ENCODE assay signal across 8 cellular contexts in genomic region chr10:121926669-121927360, GRCh38. TPM values are rescaled to one million over a fixed set of nuclear protein-coding genes. Genes with fewer than 3 reads are reported as not detected.
DNase-seq lines count a peak whose midpoint lies in the region; ATAC-seq, FAIRE-seq and TF ChIP-seq lines count a peak whose summit lies in the region.

No MANE protein-coding gene starts in this region.

- H3K27me3 ChIP-seq in MG63 (no peaks in the 10 kb centered on the region), keratinocyte (ENCODE audit: control insufficient read depth, extremely low read depth, insufficient read depth, low read length) (no peaks in the 10 kb centered on the region)

- peaks cover 21% of the 10 kb centered on the region for H3K4me1 ChIP-seq in keratinocyte (ENCODE audit: control insufficient read depth, extremely low read depth, insufficient read depth, low read length)

- H3K79me2 ChIP-seq in keratinocyte (ENCODE audit: control insufficient read depth, insufficient read depth, low read length): peaks cover 28% of the 10 kb centered on the region

- H3K27ac Mint-ChIP-seq in stimulated activated naive B cell treated with anti-CD40 and anti-IgM and Interleukin-4, amounts not matched to agents 10 μg/mL and 1 μg/mL and 100 μg/mL, for 72 hours: peak overlapping the region; percentile 80

- peak overlapping the region; percentile 96 for H3K9ac ChIP-seq in keratinocyte (ENCODE audit: control insufficient read depth, extremely low read depth, insufficient read depth, low read length)

- dilution Hi-C loops in keratinocyte (cut with MboI; ENCODE audit: extremely low pct_ligation_motif_present, low sequenced_read_pairs): no loop called here

- peaks cover 7% of the 10 kb centered on the region for H3K36me3 ChIP-seq in MG63
- peaks cover 0 to 4% of the 10 kb centered on the region in 2 experiments for H3K36me3 ChIP-seq in keratinocyte (ENCODE audit: control insufficient read depth in 2 of 2, extremely low read depth in 1 of 2, insufficient read depth in 2 of 2, low read length in 2 of 2)

- no peaks in the 10 kb centered on the region for H4K20me1 ChIP-seq in keratinocyte (ENCODE audit: control insufficient read depth, extremely low read depth, insufficient read depth, low read length)

- H3K36me3 Mint-ChIP-seq in stimulated activated naive B cell treated with anti-CD40 and anti-IgM and Interleukin-4, amounts not matched to agents 10 μg/mL and 1 μg/mL and 100 μg/mL, for 72 hours: peaks cover 8% of the 10 kb centered on the region in 2 donors

- peak; percentile 7 for ATAC-seq in GM21423 (IDR thresholded peaks at IDR 0.05; ENCODE audit: unreplicated experiment)
- ATAC-seq in stimulated activated naive B cell treated with anti-CD40 and anti-IgM and Interleukin-4, amounts not matched to agents 10 μg/mL and 1 μg/mL and 100 μg/mL, for 72 hours (replicated peaks): no peak
- no peak for ATAC-seq in HG03565 (IDR thresholded peaks at IDR 0.05; ENCODE audit: unreplicated experiment)

- peak overlapping the region; percentile 80 for H3K4me2 ChIP-seq in keratinocyte (ENCODE audit: control insufficient read depth, extremely low read depth, insufficient read depth, low read depth, low read length)

- in situ Hi-C loops in astrocyte of the spinal cord (cut with HindIII; ENCODE audit: low sequenced_read_pairs): no loop called here

- peak overlapping the region; percentile 94 for H3K27ac ChIP-seq in keratinocyte (ENCODE audit: control insufficient read depth, insufficient read depth, low read length)

- H3K4me1 Mint-ChIP-seq in stimulated activated naive B cell treated with anti-CD40 and anti-IgM and Interleukin-4, amounts not matched to agents 10 μg/mL and 1 μg/mL and 100 μg/mL, for 72 hours: peaks cover 12 to 29% of the 10 kb centered on the region in 2 donors

- no peaks in the 10 kb centered on the region for H3K27me3 Mint-ChIP-seq in stimulated activated naive B cell treated with anti-CD40 and anti-IgM and Interleukin-4, amounts not matched to agents 10 μg/mL and 1 μg/mL and 100 μg/mL, for 72 hours

- no peaks in the 10 kb centered on the region for H3K9me3 ChIP-seq in MG63
- no peaks in the 10 kb centered on the region for H3K9me3 ChIP-seq in keratinocyte (ENCODE audit: control insufficient read depth, low read depth, low read length)

- TF ChIP-seq CTCF in astrocyte of the spinal cord (IDR thresholded peaks at IDR 0.05; ENCODE audit: low read depth, low read length): no peak
- TF ChIP-seq CTCF in keratinocyte (optimal IDR thresholded peaks at IDR 0.05 in 1 of 3, IDR thresholded peaks at IDR 0.05 in 1 of 3, conservative IDR thresholded peaks at IDR 0.05 in 1 of 3; ENCODE audit: extremely low read depth in 1 of 3, insufficient read depth in 2 of 3, low read length in 3 of 3): no peak

- H3K9me1 ChIP-seq in keratinocyte (ENCODE audit: control insufficient read depth, extremely low read depth, insufficient read depth, low read length): no peaks in the 10 kb centered on the region

- no peaks in the 10 kb centered on the region for H3K9me3 Mint-ChIP-seq in stimulated activated naive B cell treated with anti-CD40 and anti-IgM and Interleukin-4, amounts not matched to agents 10 μg/mL and 1 μg/mL and 100 μg/mL, for 72 hours

- no peak for FAIRE-seq in keratinocyte (lab: Jason Lieb, UNC)

- H3K4me3 ChIP-seq in MG63 (peak overlapping the region; percentile 96), astrocyte of the spinal cord (ENCODE audit: low read depth, low read length) (peak overlapping the region; percentile 86), keratinocyte (ENCODE audit: control insufficient read depth in 2 of 3, extremely low read depth in 1 of 3, insufficient read depth in 2 of 3, low read depth in 1 of 3, low read length in 3 of 3) (peak overlapping the region; percentile 62 to 83 (median 79))

- H2AFZ ChIP-seq in keratinocyte (ENCODE audit: control insufficient read depth, low read length): peak overlapping the region; percentile 90

- peak; percentile 13 for DNase-seq in DMS79 treated with DMSO at 0.1 percent for 48 hours (lab: John Stamatoyannopoulos, UW)
- no peak for DNase-seq in DMS79 (lab: John Stamatoyannopoulos, UW)
- DNase-seq in MG63: no peak
- DNase-seq in astrocyte of the spinal cord (ENCODE audit: low read depth, low spot score): peak; percentile 16
- no peak for DNase-seq in keratinocyte (ENCODE audit: low read depth, low spot score)
- DNase-seq in stimulated activated naive B cell treated with anti-CD40 and anti-IgM and Interleukin-4, amounts not matched to agents 10 μg/mL and 1 μg/mL and 100 μg/mL, for 72 hours: no peak

- H3K4me3 Mint-ChIP-seq in stimulated activated naive B cell treated with anti-CD40 and anti-IgM and Interleukin-4, amounts not matched to agents 10 μg/mL and 1 μg/mL and 100 μg/mL, for 72 hours: peak overlapping the region; percentile 89 to 97

RNA-seq across cellular contexts. Expression of gene ATE1, which starts 1.0 kb away (rescaled TPM):
- 21.5 and 24.7 TPM in 2 replicates for total RNA-seq in MG63 (2014; rRNA removed; shearing (Covaris generic); ENCODE audit: low replicate concordance)
- 10.2 to 14.9 TPM (median 12.2 TPM) in 3 replicates for polyA plus RNA-seq in keratinocyte
- polyA plus RNA-seq in keratinocyte (2011; ENCODE audit: low read depth): 6.6 TPM
- 8.4 and 12.3 TPM in 2 replicates for polyA plus RNA-seq in keratinocyte (2011; cell fraction: cytosol; rRNA removed)
- polyA plus RNA-seq in keratinocyte (2011; cell fraction: nucleus; rRNA removed): 9.5 and 10.4 TPM in 2 replicates
- polyA plus RNA-seq in keratinocyte (2012; ENCODE audit: low replicate concordance): 7.7 and 11.9 TPM in 2 replicates
- 10.0 to 26.2 TPM (median 19.0 TPM) in 3 replicates for polyA minus RNA-seq in keratinocyte
- 13.8 TPM for polyA minus RNA-seq in keratinocyte (2011; cell fraction: cytosol; rRNA and poly(A)+ RNA removed)
- polyA minus RNA-seq in keratinocyte (2011; cell fraction: nucleus; rRNA and poly(A)+ RNA removed): 17.8 and 19.5 TPM in 2 replicates

RNA-seq across cellular contexts. Expression of gene NSMCE4A, which starts 48.2 kb away (rescaled TPM):
- total RNA-seq in MG63 (2014; rRNA removed; shearing (Covaris generic); ENCODE audit: low replicate concordance): 65.7 and 85.6 TPM in 2 replicates
- polyA plus RNA-seq in keratinocyte: 27.5 to 52.0 TPM (median 29.1 TPM) in 3 replicates
- polyA plus RNA-seq in keratinocyte (2011; ENCODE audit: low read depth): 75.7 TPM
- 22.1 and 31.1 TPM in 2 replicates for polyA plus RNA-seq in keratinocyte (2011; cell fraction: cytosol; rRNA removed)
- 51.7 and 69.1 TPM in 2 replicates for polyA plus RNA-seq in keratinocyte (2011; cell fraction: nucleus; rRNA removed)
- 21.5 and 31.6 TPM in 2 replicates for polyA plus RNA-seq in keratinocyte (2012; ENCODE audit: low replicate concordance)
- polyA minus RNA-seq in keratinocyte: 6.6 to 9.9 TPM (median 7.1 TPM) in 3 replicates
- 15.2 TPM for polyA minus RNA-seq in keratinocyte (2011; cell fraction: cytosol; rRNA and poly(A)+ RNA removed)
- 7.2 and 9.2 TPM in 2 replicates for polyA minus RNA-seq in keratinocyte (2011; cell fraction: nucleus; rRNA and poly(A)+ RNA removed)

Comparison
In these comparisons a context has a peak if more than half of its experiments do, and no peak if none do; other contexts are left out.
1. DNase-seq: peak in DMS79 treated with DMSO at 0.1 percent for 48 hours (single experiment) and astrocyte of the spinal cord (single experiment); none in DMS79 (single experiment), MG63 (single experiment), keratinocyte (single experiment) and stimulated activated naive B cell treated with anti-CD40 and anti-IgM and Interleukin-4, amounts not matched to agents 10 μg/mL and 1 μg/mL and 100 μg/mL, for 72 hours (single experiment).
2. Peak in every context shown above with its lines, with median percentiles within 50 percentile points of each other: H3K4me3 ChIP-seq.